1 cellular context compared by ENCODE assay signal in the genomic region with DNA sequence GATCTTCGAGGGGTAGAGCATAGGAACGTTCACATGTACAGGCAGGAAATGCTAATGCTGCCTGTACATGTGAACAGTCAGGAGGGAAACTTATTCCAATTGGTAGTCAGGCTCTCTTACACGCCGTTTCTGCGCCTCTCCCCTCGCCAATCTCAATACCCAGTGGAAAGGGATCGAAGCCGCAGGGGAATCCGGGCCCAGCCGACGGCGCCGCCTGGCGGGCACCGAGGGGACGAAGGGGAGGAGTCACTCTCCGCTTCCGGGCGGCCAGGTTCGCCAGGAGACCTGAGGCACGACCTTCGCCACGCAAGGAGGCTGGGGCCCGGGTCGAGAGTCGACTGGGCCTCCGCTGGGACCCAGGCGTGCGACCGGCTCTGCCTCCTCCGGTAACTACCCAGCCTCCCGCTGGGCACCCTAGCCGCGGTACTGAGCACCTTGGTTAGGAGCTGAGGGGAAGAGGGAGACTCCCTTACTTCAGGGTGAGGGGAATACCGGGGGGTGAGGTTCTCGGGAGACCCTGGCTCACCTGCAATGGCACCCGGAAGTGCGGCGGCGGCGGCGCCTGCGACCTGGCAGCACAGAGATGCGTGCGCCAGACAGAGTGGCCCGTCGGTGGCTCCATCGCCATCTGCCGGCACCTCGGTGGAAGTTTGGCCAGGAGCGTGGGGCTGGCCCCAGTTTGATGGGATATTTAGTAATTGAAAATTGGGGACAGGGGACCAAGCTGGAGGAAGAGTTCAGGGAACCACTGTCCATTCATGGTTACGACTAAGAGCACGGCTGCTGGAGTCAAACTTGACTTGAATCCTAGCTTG.
A peak's percentile ranks its signal among the peaks of the same experiment; 100 is the strongest.
TF ChIP-seq lines count a peak whose summit lies in the region.

PIGO (minus strand) TSS at position 557 of the 815 bp plus-strand sequence. CDS start 1,026 bp downstream, outside the sequence.

TF ChIP-seq in A549, 52 proteins besides CTCF, POLR2A, EP300 and RAD21 (continued from another document):
- TF ChIP-seq, protein P1, sequence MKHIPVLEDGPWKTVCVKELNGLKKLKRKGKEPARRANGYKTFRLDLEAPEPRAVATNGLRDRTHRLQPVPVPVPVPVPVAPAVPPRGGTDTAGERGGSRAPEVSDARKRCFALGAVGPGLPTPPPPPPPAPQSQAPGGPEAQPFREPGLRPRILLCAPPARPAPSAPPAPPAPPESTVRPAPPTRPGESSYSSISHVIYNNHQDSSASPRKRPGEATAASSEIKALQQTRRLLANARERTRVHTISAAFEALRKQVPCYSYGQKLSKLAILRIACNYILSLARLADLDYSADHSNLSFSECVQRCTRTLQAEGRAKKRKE (CRISPR knock-in tag; IDR thresholded peaks at IDR 0.05; ENCODE audit: low read depth) = no peak
- TF ChIP-seq HOXA7 (CRISPR knock-in tag; IDR thresholded peaks at IDR 0.05) (no peak), FOSB (CRISPR knock-in tag; IDR thresholded peaks at IDR 0.05) (no peak), MAZ (IDR thresholded peaks at IDR 0.05; ENCODE audit: borderline replicate concordance, low read depth, low read length) (no peak), CBX8 (IDR thresholded peaks at IDR 0.05) (no peak; the same call in 1 of the 2 replicates), CEBPB (IDR thresholded peaks at IDR 0.05) (no peak), ZFP36 (IDR thresholded peaks at IDR 0.05; ENCODE audit: borderline replicate concordance, partially characterized antibody) (no peak), MAX (IDR thresholded peaks at IDR 0.05) (peak; percentile 90), EHF (CRISPR knock-in tag; IDR thresholded peaks at IDR 0.05) (no peak; the same call in 1 of the 2 replicates), BHLHE40 (IDR thresholded peaks at IDR 0.05; ENCODE audit: low read depth, low read length) (no peak), ESRRA (IDR thresholded peaks at IDR 0.05; ENCODE audit: borderline replicate concordance, low read length) (0 out of 2 replicates have a peak, but pooled peaks have one; percentile 21), SREBF2 (IDR thresholded peaks at IDR 0.05) (no peak), NFE2L2 (conservative IDR thresholded peaks at IDR 0.05; ENCODE audit: low read length) (no peak), ZSCAN20 (CRISPR knock-in tag; IDR thresholded peaks at IDR 0.05) (no peak), GATA3 (IDR thresholded peaks at IDR 0.05; ENCODE audit: borderline replicate concordance) (peak; percentile 56), JUN (IDR thresholded peaks at IDR 0.05) (peak; percentile 85 to 98; a peak in 4 of 5 replicates), PHF8 (IDR thresholded peaks at IDR 0.05; ENCODE audit: borderline replicate concordance, low read depth) (peak; percentile 97), USF2 (IDR thresholded peaks at IDR 0.05) (no peak), FOSL2 (IDR thresholded peaks at IDR 0.05) (no peak), FOSL2 (CRISPR knock-in tag; IDR thresholded peaks at IDR 0.05) (no peak)
- TF ChIP-seq, protein P2, sequence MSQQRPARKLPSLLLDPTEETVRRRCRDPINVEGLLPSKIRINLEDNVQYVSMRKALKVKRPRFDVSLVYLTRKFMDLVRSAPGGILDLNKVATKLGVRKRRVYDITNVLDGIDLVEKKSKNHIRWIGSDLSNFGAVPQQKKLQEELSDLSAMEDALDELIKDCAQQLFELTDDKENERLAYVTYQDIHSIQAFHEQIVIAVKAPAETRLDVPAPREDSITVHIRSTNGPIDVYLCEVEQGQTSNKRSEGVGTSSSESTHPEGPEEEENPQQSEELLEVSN (IDR thresholded peaks at IDR 0.05; ENCODE audit: borderline replicate concordance, low read depth) = peak; percentile 48; the same call in 1 of the 2 replicates
- TF ChIP-seq, protein P3, sequence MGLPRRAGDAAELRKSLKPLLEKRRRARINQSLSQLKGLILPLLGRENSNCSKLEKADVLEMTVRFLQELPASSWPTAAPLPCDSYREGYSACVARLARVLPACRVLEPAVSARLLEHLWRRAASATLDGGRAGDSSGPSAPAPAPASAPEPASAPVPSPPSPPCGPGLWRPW (IDR thresholded peaks at IDR 0.05) = no peak
- TF ChIP-seq, protein P4, sequence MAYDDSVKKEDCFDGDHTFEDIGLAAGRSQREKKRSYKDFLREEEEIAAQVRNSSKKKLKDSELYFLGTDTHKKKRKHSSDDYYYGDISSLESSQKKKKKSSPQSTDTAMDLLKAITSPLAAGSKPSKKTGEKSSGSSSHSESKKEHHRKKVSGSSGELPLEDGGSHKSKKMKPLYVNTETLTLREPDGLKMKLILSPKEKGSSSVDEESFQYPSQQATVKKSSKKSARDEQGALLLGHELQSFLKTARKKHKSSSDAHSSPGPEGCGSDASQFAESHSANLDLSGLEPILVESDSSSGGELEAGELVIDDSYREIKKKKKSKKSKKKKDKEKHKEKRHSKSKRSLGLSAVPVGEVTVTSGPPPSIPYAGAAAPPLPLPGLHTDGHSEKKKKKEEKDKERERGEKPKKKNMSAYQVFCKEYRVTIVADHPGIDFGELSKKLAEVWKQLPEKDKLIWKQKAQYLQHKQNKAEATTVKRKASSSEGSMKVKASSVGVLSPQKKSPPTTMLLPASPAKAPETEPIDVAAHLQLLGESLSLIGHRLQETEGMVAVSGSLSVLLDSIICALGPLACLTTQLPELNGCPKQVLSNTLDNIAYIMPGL (CRISPR knock-in tag; IDR thresholded peaks at IDR 0.05; ENCODE audit: borderline replicate concordance) = peak; percentile 94
